In genomic region chr12:50214018-50214417, GRCh38 we compare ENCODE assay signal across 17 cellular contexts. TPM values are rescaled to one million over a fixed set of nuclear protein-coding genes. Genes with fewer than 3 reads are reported as not detected.
A peak's percentile ranks its signal among the peaks of the same experiment; 100 is the strongest.
DNase-seq lines count a peak whose midpoint lies in the region; ATAC-seq and TF ChIP-seq lines count a peak whose summit lies in the region.
"Had no signal": no experiment of that assay in that cellular context is flagged by ENCODE, and none has a peak within 500 bp of the region (broad histone marks: within the 10 kb centered on the region; RNA-seq: fewer than 3 reads in every experiment).

No MANE protein-coding gene starts in this region.

- CTCF ChIA-PET in activated naive CD4-positive, alpha-beta T cell treated with anti-CD3 and anti-CD28 coated beads for 36 hours (lab: Charles Lee) = interaction anchor here (0.7 to 1.3 kb wide), 2 partner anchors 38 to 146 kb away, joined by 3 to 4 read pairs; no protein-coding TSS in a partner anchor
- CTCF ChIA-PET in PC-3 (lab: Charles Lee) = no interaction called here

- TF ChIP-seq CTCF in PC-3 (conservative IDR thresholded peaks at IDR 0.05; ENCODE audit: low read depth, low read length) (no peak), osteoblast (IDR thresholded peaks at IDR 0.05; ENCODE audit: extremely low read depth, low read depth, low read length) (no peak)

- no peaks in the 10 kb centered on the region for H4K20me1 ChIP-seq in PC-3 (ENCODE audit: low read length)
- peaks cover 74% of the 10 kb centered on the region for H4K20me1 ChIP-seq in osteoblast (ENCODE audit: insufficient read depth, low read length)

- ATAC-seq in PC-3 (no peak), GM18517 (IDR thresholded peaks at IDR 0.05; ENCODE audit: unreplicated experiment) (no peak), GM18868 (IDR thresholded peaks at IDR 0.05; ENCODE audit: unreplicated experiment) (no peak)
- ATAC-seq in effector memory CD8-positive, alpha-beta T cell (replicated peaks) = no peak
- ATAC-seq: right cardiac atrium had no signal

- H3F3A ChIP-seq in PC-3 (ENCODE audit: low read length, unreplicated experiment) = no peaks in the 10 kb centered on the region

- H3K36me3 ChIP-seq in PC-3 (ENCODE audit: low read depth, low read length) (0 out of 2 replicates have a peak, but pooled peaks cover 2% of the 10 kb centered on the region), osteoblast (ENCODE audit: insufficient read depth, low read length) (peaks cover 67% of the 10 kb centered on the region)
- H3K36me3 ChIP-seq: neutrophil had no signal

- no peaks in the 10 kb centered on the region for H3K9me3 Mint-ChIP-seq in activated naive CD4-positive, alpha-beta T cell treated with anti-CD3 and anti-CD28 coated beads for 36 hours
- H3K9me3 Mint-ChIP-seq in effector memory CD8-positive, alpha-beta T cell = no peaks in the 10 kb centered on the region

- H3K4me2 ChIP-seq in PC-3 (ENCODE audit: low read length) (peak overlapping the region; percentile 46), osteoblast (ENCODE audit: insufficient read depth, low read length) (peak overlapping the region; percentile 63)

- no peaks in the 10 kb centered on the region for H3K27me3 Mint-ChIP-seq in activated naive CD4-positive, alpha-beta T cell treated with anti-CD3 and anti-CD28 coated beads for 36 hours (ENCODE audit: low read depth)
- no peaks in the 10 kb centered on the region for H3K27me3 Mint-ChIP-seq in effector memory CD8-positive, alpha-beta T cell

- H3K79me2 ChIP-seq in PC-3 (ENCODE audit: low read length) = peaks cover 34% of the 10 kb centered on the region
- H3K79me2 ChIP-seq in osteoblast (ENCODE audit: insufficient read depth, low read length) = peaks cover 96% of the 10 kb centered on the region

- H3K4me1 ChIP-seq in PC-3 (ENCODE audit: insufficient read depth, low read length) (peaks cover 63% of the 10 kb centered on the region), osteoblast (ENCODE audit: insufficient read depth, low read length) (peaks cover 60% of the 10 kb centered on the region)

- H3K4me1 Mint-ChIP-seq in activated naive CD4-positive, alpha-beta T cell treated with anti-CD3 and anti-CD28 coated beads for 36 hours (ENCODE audit: low read depth) = peaks cover 51% of the 10 kb centered on the region
- peaks cover 12 to 45% of the 10 kb centered on the region in 2 donors for H3K4me1 Mint-ChIP-seq in effector memory CD8-positive, alpha-beta T cell (ENCODE audit: low read depth in 2 of 2)

- no peak overlapping the region for H3K9ac ChIP-seq in PC-3 (ENCODE audit: low read length)

- POLR2A ChIA-PET in PC-3 (lab: Charles Lee; ENCODE audit: unreplicated experiment) = no interaction called here

- H3K27ac ChIP-seq in PC-3 (ENCODE audit: low read length) = peak overlapping the region; percentile 68
- H3K27ac ChIP-seq in osteoblast (ENCODE audit: low read depth, low read length) = peak overlapping the region; percentile 61
- H3K27ac ChIP-seq: coronary artery, neutrophil, WERI-Rb-1 had no signal

- H3K4me3 ChIP-seq in PC-3 (ENCODE audit: low read length) = no peak overlapping the region
- peak overlapping the region; percentile 29 for H3K4me3 ChIP-seq in osteoblast (ENCODE audit: insufficient read depth, low read length)
- H3K4me3 ChIP-seq: coronary artery had no signal

- H3K4me3 Mint-ChIP-seq in activated naive CD4-positive, alpha-beta T cell treated with anti-CD3 and anti-CD28 coated beads for 36 hours = no peak overlapping the region
- H3K4me3 Mint-ChIP-seq in effector memory CD8-positive, alpha-beta T cell = peak overlapping the region in 1 of 2 donors; percentile 29

- H3K27ac Mint-ChIP-seq in activated naive CD4-positive, alpha-beta T cell treated with anti-CD3 and anti-CD28 coated beads for 36 hours = peak overlapping the region; percentile 15
- H3K27ac Mint-ChIP-seq in effector memory CD8-positive, alpha-beta T cell = peak overlapping the region; percentile 93 to 94

- no peaks in the 10 kb centered on the region for H3K9me2 ChIP-seq in PC-3 (replicated peaks; ENCODE audit: low read length)

- H2AFZ ChIP-seq in PC-3 (ENCODE audit: low read length) = no peak overlapping the region
- no peak overlapping the region for H2AFZ ChIP-seq in osteoblast (ENCODE audit: low read length)

- BruUV-seq in PC-3 (replicated peaks; lab: Mats Ljungman, UMichigan) = no TSS peak

- H3K27me3 ChIP-seq in PC-3 (ENCODE audit: low read length) = no peaks in the 10 kb centered on the region
- H3K27me3 ChIP-seq in osteoblast (ENCODE audit: insufficient read depth, low read length) = no peaks in the 10 kb centered on the region
- H3K27me3 ChIP-seq: neutrophil had no signal

- no peaks in the 10 kb centered on the region for H3K9me3 ChIP-seq in PC-3 (ENCODE audit: low read length)
- no peaks in the 10 kb centered on the region for H3K9me3 ChIP-seq in osteoblast (ENCODE audit: low read depth, low read length)
- H3K9me3 ChIP-seq: neutrophil had no signal

- intact Hi-C loops in activated naive CD4-positive, alpha-beta T cell treated with anti-CD3 and anti-CD28 coated beads for 36 hours (cut with micrococcal nuclease) = loop anchor here (5.0 kb wide), 1 partner anchor 288 kb away; the partner anchor contains the start of gene DIP2B
- intact Hi-C loops in PC-3 (cut with micrococcal nuclease) = no loop called here

- no peak for DNase-seq in activated naive CD4-positive, alpha-beta T cell treated with anti-CD3 and anti-CD28 coated beads for 36 hours
- DNase-seq in activated naive CD4-positive, alpha-beta T cell (lab: John Stamatoyannopoulos, UW) = no peak
- DNase-seq in PC-3 = no peak
- no peak for DNase-seq in effector memory CD8-positive, alpha-beta T cell
- no peak for DNase-seq in osteoblast (ENCODE audit: insufficient read length, low spot score, missing footprints)
- DNase-seq in hippocampal formation (lab: John Stamatoyannopoulos, UW) = no peak
- DNase-seq: activated gamma-delta T cell treated with Interleukin-2 at 50 U/mL for 16 hours; mesendoderm; NCI-H1436; NCI-H82; right cardiac atrium; stimulated activated CD4-positive, alpha-beta T cell treated with anti-CD3 and anti-CD28 coated beads, Interleukin-1b, Interleukin-23, amount 100 ng/mL, for 48 hours; WERI-Rb-1 had no signal

- no peaks in the 10 kb centered on the region for H3K36me3 Mint-ChIP-seq in activated naive CD4-positive, alpha-beta T cell treated with anti-CD3 and anti-CD28 coated beads for 36 hours (ENCODE audit: low read depth)
- H3K36me3 Mint-ChIP-seq in effector memory CD8-positive, alpha-beta T cell (ENCODE audit: insufficient read depth) = peaks cover 3% of the 10 kb centered on the region

RNA-seq across cellular contexts. Expression of gene CERS5, which starts 46.8 kb away (rescaled TPM):
- 10 to 100 TPM; 32.6 to 33.6 TPM for total RNA-seq in activated naive CD4-positive, alpha-beta T cell treated with anti-CD3 and anti-CD28 coated beads for 36 hours
- total RNA-seq in PC-3 (2014; rRNA removed) (24.9 and 29.7 TPM in 2 replicates), osteoblast (30.9 and 33.7 TPM in 2 replicates)
